In the genomic region with DNA sequence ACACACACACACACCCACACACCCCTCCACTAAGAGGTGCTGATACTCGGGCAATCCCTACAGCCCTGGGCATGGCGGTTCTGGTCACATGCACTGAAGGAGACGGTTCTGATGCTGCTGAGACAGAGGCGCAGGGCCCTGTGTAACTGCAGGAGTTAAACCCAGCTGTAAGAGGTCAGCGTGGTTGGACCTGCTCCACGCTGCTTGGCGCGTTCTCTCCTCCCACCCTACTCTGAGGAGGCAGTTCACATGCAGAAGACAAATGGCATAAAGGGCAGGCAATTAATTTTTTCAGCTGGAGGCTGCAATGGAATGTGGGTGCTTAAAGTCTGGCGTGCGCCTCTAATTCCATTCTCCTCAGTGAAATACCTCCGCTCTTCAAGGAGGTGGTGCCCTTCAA, we compare ENCODE assay signal across 12 cellular contexts. TPM values are rescaled to one million over a fixed set of nuclear protein-coding genes. Genes with fewer than 3 reads are reported as not detected.
DNase-seq lines count a peak whose midpoint lies in the region; ATAC-seq, FAIRE-seq and TF ChIP-seq lines count a peak whose summit lies in the region.
"Had no signal": no experiment of that assay in that cellular context is flagged by ENCODE, and none has a peak within 500 bp of the region (broad histone marks: within the 10 kb centered on the region; RNA-seq: fewer than 3 reads in every experiment).

No MANE protein-coding gene starts in this region.

- DNase-seq in T-helper 17 cell: no peak
- DNase-seq in pancreas: peak in 3 of 6 donors; percentile 15 to 53 (median 50)
- no peak for DNase-seq in SW 1271 (lab: John Stamatoyannopoulos, UW)
- DNase-seq in anterior cingulate cortex (lab: John Stamatoyannopoulos, UW): no peak
- DNase-seq in EL: no peak
- no peak for DNase-seq in activated naive CD8-positive, alpha-beta T cell treated with anti-CD3 and anti-CD28 coated beads for 36 hours
- DNase-seq: NCI-H345 had no signal

- H3K36me3 Mint-ChIP-seq in T-helper 17 cell (ENCODE audit: low read depth): no peaks in the 10 kb centered on the region
- no peaks in the 10 kb centered on the region for H3K36me3 Mint-ChIP-seq in activated naive CD8-positive, alpha-beta T cell treated with anti-CD3 and anti-CD28 coated beads for 36 hours

- no peaks in the 10 kb centered on the region for H4K20me1 ChIP-seq in BLaER1 treated with 17β-estradiol and CSF1 and Interleukin-3, amounts not matched to agents 10 nM and 100 nM

- intact Hi-C loops in pancreas (cut with DNase I): no loop called here

- H3K9ac ChIP-seq in BLaER1 treated with 17β-estradiol and CSF1 and Interleukin-3, amounts not matched to agents 10 nM and 100 nM: peak overlapping the region; percentile 81 to 91 (median 86); a peak in 16 of 22 replicates
- H3K9ac ChIP-seq: KMS-11 had no signal

- H3K4me1 Mint-ChIP-seq in T-helper 17 cell: peaks cover 39% of the 10 kb centered on the region
- peaks cover 39% of the 10 kb centered on the region for H3K4me1 Mint-ChIP-seq in activated naive CD8-positive, alpha-beta T cell treated with anti-CD3 and anti-CD28 coated beads for 36 hours

- 12 to 29% methylated on average over 2 to 3 of the region's 11 CpGs for WGBS in gastroesophageal sphincter (ENCODE audit: low coverage in 1 of 2), 2 donors
- 63 to 70% methylated on average over 11 of the region's 11 CpGs for WGBS in pancreas, 2 donors

- TF ChIP-seq CTCF in gastroesophageal sphincter (IDR thresholded peaks at IDR 0.05): no peak
- no peak for TF ChIP-seq CTCF in pancreas (IDR thresholded peaks at IDR 0.05)

- no peak for TF ChIP-seq EP300 in gastroesophageal sphincter (IDR thresholded peaks at IDR 0.05)

- no peaks in the 10 kb centered on the region for H3K9me3 Mint-ChIP-seq in activated naive CD8-positive, alpha-beta T cell treated with anti-CD3 and anti-CD28 coated beads for 36 hours

- TF ChIP-seq POLR2A in gastroesophageal sphincter (IDR thresholded peaks at IDR 0.05): no peak

- H3K27ac Mint-ChIP-seq in T-helper 17 cell: peak overlapping the region; percentile 93
- H3K27ac Mint-ChIP-seq in activated naive CD8-positive, alpha-beta T cell treated with anti-CD3 and anti-CD28 coated beads for 36 hours: no peak overlapping the region

- H3K27me3 Mint-ChIP-seq in T-helper 17 cell: no peaks in the 10 kb centered on the region
- no peaks in the 10 kb centered on the region for H3K27me3 Mint-ChIP-seq in activated naive CD8-positive, alpha-beta T cell treated with anti-CD3 and anti-CD28 coated beads for 36 hours

- peak overlapping the region in 6 of 10 experiments; percentile 37 to 60 (median 54); a peak in 8 of 20 replicates for H3K4me3 ChIP-seq in BLaER1 treated with 17β-estradiol and CSF1 and Interleukin-3, amounts not matched to agents 10 nM and 100 nM
- H3K4me3 ChIP-seq in gastroesophageal sphincter (no peak overlapping the region), pancreas (no peak overlapping the region)
- H3K4me3 ChIP-seq: GM12878, SJSA1 had no signal

- H3K4me1 ChIP-seq in BLaER1 treated with 17β-estradiol and CSF1 and Interleukin-3, amounts not matched to agents 10 nM and 100 nM: peaks cover 44 to 61% (median 57%) of the 10 kb centered on the region in 10 experiments
- H3K4me1 ChIP-seq in gastroesophageal sphincter: peaks cover 0 to 32% (median 19%) of the 10 kb centered on the region in 3 donors
- H3K4me1 ChIP-seq in pancreas: peaks cover 0 to 4% (median 0%) of the 10 kb centered on the region in 3 donors

- H3K9me3 ChIP-seq in BLaER1 treated with 17β-estradiol and CSF1 and Interleukin-3, amounts not matched to agents 10 nM and 100 nM (replicated peaks in 1 of 11): peaks cover 0 to 10% (median 6%) of the 10 kb centered on the region in 11 experiments; a peak in 7 of 22 replicates
- H3K9me3 ChIP-seq in T-helper 17 cell (ENCODE audit: control insufficient read depth, low read length, poor library complexity, severe bottlenecking): no peaks in the 10 kb centered on the region
- H3K9me3 ChIP-seq in gastroesophageal sphincter: peaks cover 0 to 3% (median 0%) of the 10 kb centered on the region in 3 donors
- no peaks in the 10 kb centered on the region for H3K9me3 ChIP-seq in pancreas
- H3K9me3 ChIP-seq: SJSA1 had no signal

- H3K36me3 ChIP-seq in BLaER1 treated with 17β-estradiol and CSF1 and Interleukin-3, amounts not matched to agents 10 nM and 100 nM: no peaks in the 10 kb centered on the region
- H3K36me3 ChIP-seq in gastroesophageal sphincter: no peaks in the 10 kb centered on the region
- no peaks in the 10 kb centered on the region for H3K36me3 ChIP-seq in pancreas
- H3K36me3 ChIP-seq: SJSA1 had no signal

- H3K27ac ChIP-seq in BLaER1 treated with 17β-estradiol and CSF1 and Interleukin-3, amounts not matched to agents 10 nM and 100 nM: peak overlapping the region; percentile 84 to 99 (median 91); a peak in 19 of 22 replicates
- H3K27ac ChIP-seq in gastroesophageal sphincter (peak overlapping the region in 3 of 4 donors; percentile 74 to 84 (median 79)), pancreas (peak overlapping the region in 1 of 4 donors; percentile 19)
- H3K27ac ChIP-seq: KMS-11, SJSA1 had no signal

- H3K4me3 Mint-ChIP-seq in T-helper 17 cell: no peak overlapping the region
- H3K4me3 Mint-ChIP-seq in activated naive CD8-positive, alpha-beta T cell treated with anti-CD3 and anti-CD28 coated beads for 36 hours: no peak overlapping the region

- H3K27me3 ChIP-seq in BLaER1 treated with 17β-estradiol and CSF1 and Interleukin-3, amounts not matched to agents 10 nM and 100 nM: no peaks in the 10 kb centered on the region
- no peaks in the 10 kb centered on the region for H3K27me3 ChIP-seq in gastroesophageal sphincter
- no peaks in the 10 kb centered on the region for H3K27me3 ChIP-seq in pancreas
- H3K27me3 ChIP-seq: SJSA1 had no signal

- H3K4me2 ChIP-seq in BLaER1 treated with 17β-estradiol and CSF1 and Interleukin-3, amounts not matched to agents 10 nM and 100 nM: peak overlapping the region; percentile 84 to 96 (median 92)
- H3K4me2 ChIP-seq: KMS-11 had no signal

- no peak for FAIRE-seq in pancreas (lab: Jason Lieb, UNC)
- FAIRE-seq: GM12878 had no signal

- no peak for ATAC-seq in T-helper 17 cell
- ATAC-seq in gastroesophageal sphincter: peak; percentile 30
- peak; percentile 12 to 71 (median 56) for ATAC-seq in pancreas
- ATAC-seq: GM12878 had no signal

RNA-seq across cellular contexts. Expression of a gene that starts 35.2 kb away (rescaled TPM):
- total RNA-seq in T-helper 17 cell (under 1 TPM; 0.18 to 0.20 TPM), gastroesophageal sphincter (not detected), pancreas (not detected)
- under 1 TPM in 1 of 2 donors, not detected in 1; 0.05 TPM for polyA plus RNA-seq in pancreas
- not detected for total RNA-seq in activated naive CD8-positive, alpha-beta T cell treated with anti-CD3 and anti-CD28 coated beads for 36 hours
- total RNA-seq: GM12878, SJSA1 had no signal
- polyA plus RNA-seq: GM12878 had no signal

Comparison
In these comparisons a context has a peak if more than half of its experiments do, and no peak if none do; other contexts are left out.
1. H3K4me3 ChIP-seq: peak in BLaER1 treated with 17β-estradiol and CSF1 and Interleukin-3, amounts not matched to agents 10 nM and 100 nM (6 of 10); none in gastroesophageal sphincter (0 of 2) and pancreas (0 of 4).